20 cellular contexts compared by ENCODE assay signal in genomic region chr7:70426249-70426880, GRCh38.
DNase-seq lines count a peak whose midpoint lies in the region; ATAC-seq, FAIRE-seq and TF ChIP-seq lines count a peak whose summit lies in the region.
"Had no signal": no experiment of that assay in that cellular context is flagged by ENCODE, and none has a peak within 500 bp of the region (broad histone marks: within the 10 kb centered on the region; RNA-seq: fewer than 3 reads in every experiment).

No MANE protein-coding gene starts in this region.

- no peaks in the 10 kb centered on the region for H4K20me1 ChIP-seq in HepG2 (ENCODE audit: insufficient read depth, low read length)
- H4K20me1 ChIP-seq: BLaER1 had no signal

- 50% methylated on average over 12 of the region's 12 CpGs for WGBS in HepG2 (ENCODE audit: low lambda C conversion rate)

- peaks cover 0 to 1% of the 10 kb centered on the region in 2 donors for H3K9me3 Mint-ChIP-seq in stimulated activated naive B cell treated with anti-CD40 and anti-IgM and Interleukin-4, amounts not matched to agents 10 μg/mL and 1 μg/mL and 100 μg/mL, for 72 hours
- peaks cover 3 to 11% (median 4%) of the 10 kb centered on the region in 7 donors for H3K9me3 Mint-ChIP-seq in CD14-positive monocyte

- no TSS peak for BruUV-seq in HepG2 (replicated peaks; lab: Mats Ljungman, UMichigan)

- no peak for TF ChIP-seq CTCF in HepG2 (CRISPR knock-in tag; IDR thresholded peaks at IDR 0.05)
- TF ChIP-seq CTCF in CD14-positive monocyte (IDR thresholded peaks at IDR 0.05): no peak

- no peak overlapping the region for H3K4me3 ChIP-seq in HepG2 (replicated peaks in 1 of 3; ENCODE audit: insufficient read depth in 1 of 3, low read depth in 2 of 3, low read length in 3 of 3)
- H3K4me3 ChIP-seq: ascending aorta, BLaER1, mucosa of descending colon, sigmoid colon, thyroid gland had no signal

- no peaks in the 10 kb centered on the region for H3K79me2 ChIP-seq in HepG2 (ENCODE audit: insufficient read depth, low read length)

- CTCF ChIA-PET in HepG2 (lab: Yijun Ruan, JAX; ENCODE audit: low intra/inter-chr PET ratio, low total read pairs): no interaction called here

- TF ChIP-seq POLR2A in HepG2 (IDR thresholded peaks at IDR 0.05; ENCODE audit: insufficient read depth in 1 of 2, low read depth in 2 of 2, low read length in 2 of 2): no peak

- H3K9ac ChIP-seq in HepG2 (ENCODE audit: insufficient read depth, low read depth, low read length): no peak overlapping the region
- H3K9ac ChIP-seq: BLaER1 had no signal

- DNase-seq in NCI-H82 (lab: John Stamatoyannopoulos, UW): peak; percentile 32
- no peak for DNase-seq in NCI-H82 treated with DMSO at 0.1 percent for 48 hours (lab: John Stamatoyannopoulos, UW; ENCODE audit: unreplicated experiment)
- peak; percentile 59 for DNase-seq in NCI-H187 treated with DMSO at 0.1 percent for 48 hours (lab: John Stamatoyannopoulos, UW)
- no peak for DNase-seq in stimulated activated naive B cell treated with anti-CD40 and anti-IgM and Interleukin-4, amounts not matched to agents 10 μg/mL and 1 μg/mL and 100 μg/mL, for 72 hours
- no peak for DNase-seq in HepG2 (ENCODE audit: low spot score)
- no peak for DNase-seq in left ventricle myocardium superior
- DNase-seq in CD14-positive monocyte (ENCODE audit: low spot score): no peak
- DNase-seq: activated gamma-delta T cell treated with Interleukin-2 at 50 U/mL for 16 hours; DMS153; left colon; mucosa of descending colon; sigmoid colon; stimulated activated CD4-positive, alpha-beta T cell treated with anti-CD3 and anti-CD28 coated beads, Interleukin-4, amount 100 ng/mL, for 24 hours; thyroid gland had no signal

- no peaks in the 10 kb centered on the region for H3K27me3 ChIP-seq in HepG2 (ENCODE audit: control insufficient read depth in 1 of 2, insufficient read depth in 2 of 2, low read length in 2 of 2)
- H3K27me3 ChIP-seq: ascending aorta, BLaER1, sigmoid colon, thyroid gland had no signal

- no peak for TF ChIP-seq RAD21 in HepG2 (CRISPR knock-in tag; IDR thresholded peaks at IDR 0.05)

- in situ Hi-C loops in HepG2 (cut with HindIII; ENCODE audit: extremely low pct_ligation_motif_present, low pct_unique_long_range_greater_than_20kb): no loop called here

- no peaks in the 10 kb centered on the region for H3K4me1 ChIP-seq in HepG2 (ENCODE audit: insufficient read depth, low read length)
- H3K4me1 ChIP-seq: ascending aorta, sigmoid colon, thyroid gland had no signal

- H2AFZ ChIP-seq in HepG2 (ENCODE audit: low read length): no peak overlapping the region

- H3K9me3 ChIP-seq in HepG2 (ENCODE audit: low read length): no peaks in the 10 kb centered on the region
- H3K9me3 ChIP-seq: ascending aorta, BLaER1, mucosa of descending colon, sigmoid colon, thyroid gland had no signal

- no peak for TF ChIP-seq EP300 in HepG2 (IDR thresholded peaks at IDR 0.05; ENCODE audit: low read depth in 2 of 2, low read length in 2 of 2)
- no peak for TF ChIP-seq EP300 in HepG2 (CRISPR knock-in tag; IDR thresholded peaks at IDR 0.05; ENCODE audit: borderline replicate concordance)

- no peak overlapping the region for H3K27ac ChIP-seq in HepG2 (ENCODE audit: extremely low read length, insufficient read depth, low read length)
- H3K27ac ChIP-seq: 22Rv1, ascending aorta, BLaER1, sigmoid colon, thyroid gland had no signal

- H3K4me2 ChIP-seq in HepG2 (ENCODE audit: low read depth, low read length): no peak overlapping the region

- ATAC-seq in HG02610 (IDR thresholded peaks at IDR 0.05; ENCODE audit: unreplicated experiment) (peak; percentile 85), HepG2 (no peak), left ventricle myocardium superior (no peak)
- peak; percentile 54 to 57 for ATAC-seq in stimulated activated naive B cell treated with anti-CD40 and anti-IgM and Interleukin-4, amounts not matched to agents 10 μg/mL and 1 μg/mL and 100 μg/mL, for 72 hours (replicated peaks)
- ATAC-seq: left colon, mucosa of descending colon had no signal

- FAIRE-seq in HepG2 (lab: Jason Lieb, UNC): no peak
- FAIRE-seq: endometrium, H54 had no signal

- H3K27ac Mint-ChIP-seq in stimulated activated naive B cell treated with anti-CD40 and anti-IgM and Interleukin-4, amounts not matched to agents 10 μg/mL and 1 μg/mL and 100 μg/mL, for 72 hours: no peak overlapping the region
- no peak overlapping the region for H3K27ac Mint-ChIP-seq in CD14-positive monocyte

- H3K27me3 Mint-ChIP-seq in stimulated activated naive B cell treated with anti-CD40 and anti-IgM and Interleukin-4, amounts not matched to agents 10 μg/mL and 1 μg/mL and 100 μg/mL, for 72 hours: no peaks in the 10 kb centered on the region
- H3K27me3 Mint-ChIP-seq in CD14-positive monocyte (ENCODE audit: low read depth in 3 of 3): no peaks in the 10 kb centered on the region

- intact Hi-C loops in HepG2 (cut with micrococcal nuclease; ENCODE audit: unreplicated experiment) (no loop called here), left ventricle myocardium superior (cut with micrococcal nuclease) (no loop called here), CD14-positive monocyte (cut with micrococcal nuclease) (no loop called here)

- peaks cover 0 to 3% of the 10 kb centered on the region in 2 donors for H3K36me3 Mint-ChIP-seq in stimulated activated naive B cell treated with anti-CD40 and anti-IgM and Interleukin-4, amounts not matched to agents 10 μg/mL and 1 μg/mL and 100 μg/mL, for 72 hours
- no peaks in the 10 kb centered on the region for H3K36me3 Mint-ChIP-seq in CD14-positive monocyte

- H3K4me3 Mint-ChIP-seq in stimulated activated naive B cell treated with anti-CD40 and anti-IgM and Interleukin-4, amounts not matched to agents 10 μg/mL and 1 μg/mL and 100 μg/mL, for 72 hours: no peak overlapping the region
- no peak overlapping the region for H3K4me3 Mint-ChIP-seq in CD14-positive monocyte

- H3K36me3 ChIP-seq in HepG2 (replicated peaks in 1 of 2; ENCODE audit: control insufficient read depth in 1 of 2, insufficient read depth in 2 of 2, low read length in 2 of 2): no peaks in the 10 kb centered on the region
- H3K36me3 ChIP-seq: ascending aorta, sigmoid colon, thyroid gland had no signal

- peaks cover 0 to 3% of the 10 kb centered on the region in 2 donors for H3K4me1 Mint-ChIP-seq in stimulated activated naive B cell treated with anti-CD40 and anti-IgM and Interleukin-4, amounts not matched to agents 10 μg/mL and 1 μg/mL and 100 μg/mL, for 72 hours
- no peaks in the 10 kb centered on the region for H3K4me1 Mint-ChIP-seq in CD14-positive monocyte

- POLR2A ChIA-PET in HepG2 (lab: Yijun Ruan, JAX): no interaction called here

TF ChIP-seq in HepG2, 621 proteins besides CTCF, POLR2A, EP300 and RAD21:
- TF ChIP-seq RAD51 (IDR thresholded peaks at IDR 0.05; ENCODE audit: borderline replicate concordance) (no peak), MAX (IDR thresholded peaks at IDR 0.05) (no peak), KAT2B (IDR thresholded peaks at IDR 0.05; ENCODE audit: borderline replicate concordance, low read depth, low read length) (no peak), ZNF558 (CRISPR knock-in tag; IDR thresholded peaks at IDR 0.05; ENCODE audit: borderline replicate concordance) (no peak), ZNF615 (CRISPR knock-in tag; IDR thresholded peaks at IDR 0.05; ENCODE audit: borderline replicate concordance) (no peak), SP5 (CRISPR knock-in tag; IDR thresholded peaks at IDR 0.05; ENCODE audit: borderline replicate concordance, low read depth) (no peak)

Comparison
In these comparisons a context has a peak if more than half of its experiments do, and no peak if none do; other contexts are left out.
1. DNase-seq: peak in NCI-H82 (single experiment) and NCI-H187 treated with DMSO at 0.1 percent for 48 hours (single experiment); none in NCI-H82 treated with DMSO at 0.1 percent for 48 hours (single experiment), stimulated activated naive B cell treated with anti-CD40 and anti-IgM and Interleukin-4, amounts not matched to agents 10 μg/mL and 1 μg/mL and 100 μg/mL, for 72 hours (single experiment), HepG2 (single experiment), left ventricle myocardium superior (single experiment) and CD14-positive monocyte (single experiment).
2. ATAC-seq: peak in HG02610 (single experiment) and stimulated activated naive B cell treated with anti-CD40 and anti-IgM and Interleukin-4, amounts not matched to agents 10 μg/mL and 1 μg/mL and 100 μg/mL, for 72 hours (2 of 2); none in HepG2 (single experiment) and left ventricle myocardium superior (single experiment).